8 cellular contexts compared by ENCODE assay signal in the genomic region with DNA sequence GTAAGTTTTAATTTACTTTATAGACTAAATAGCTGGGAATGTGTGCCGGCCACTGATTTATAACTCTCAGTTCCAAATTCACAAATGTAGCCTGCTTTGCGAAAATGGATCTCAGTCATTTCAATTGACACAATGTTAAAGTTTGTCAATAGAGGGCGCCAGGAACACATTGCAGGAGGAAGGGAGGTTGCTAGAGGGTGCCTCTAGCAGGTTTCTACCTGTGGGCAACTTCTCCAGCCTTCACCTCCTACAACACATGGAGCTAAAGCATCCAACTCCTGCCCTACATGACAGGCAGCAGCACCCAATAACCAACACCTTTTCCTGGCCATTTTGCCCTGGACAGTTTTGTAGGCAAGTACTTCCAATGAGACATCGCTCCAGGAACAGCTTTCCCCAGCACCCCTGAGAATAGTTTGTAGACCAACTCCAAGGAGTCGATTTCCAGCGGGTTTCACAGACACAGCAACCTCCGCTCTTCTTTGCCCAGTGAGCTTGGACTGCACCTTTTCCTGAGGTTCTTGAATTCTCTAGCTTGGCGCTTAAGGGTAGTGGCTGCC.
DNase-seq lines count a peak whose midpoint lies in the region; ATAC-seq and TF ChIP-seq lines count a peak whose summit lies in the region.

No MANE protein-coding gene starts in this region.

- TF ChIP-seq CTCF in natural killer cell (IDR thresholded peaks at IDR 0.05) (peak; percentile 25), endodermal cell (conservative IDR thresholded peaks at IDR 0.05) (peak; percentile 91), retinal pigment epithelial cell (conservative IDR thresholded peaks at IDR 0.05; ENCODE audit: low read depth, low read length) (peak; percentile 51), mucosa of descending colon (IDR thresholded peaks at IDR 0.05) (no peak)

- no peak overlapping the region for H3K4me3 ChIP-seq in endodermal cell (ENCODE audit: low read length)
- no peak overlapping the region for H3K4me3 ChIP-seq in retinal pigment epithelial cell (ENCODE audit: low read length)
- no peak overlapping the region for H3K4me3 ChIP-seq in mucosa of descending colon

- H3K4me3 Mint-ChIP-seq in natural killer cell (no peak overlapping the region), endodermal cell (no peak overlapping the region), T-cell (no peak overlapping the region)
- H3K4me3 Mint-ChIP-seq in natural killer cell treated with Interleukin-12 subunit alpha and Interleukin-12 subunit beta and Interleukin-15 and Interleukin-18, amount 100 ng/mL, for 72 hours: no peak overlapping the region

- H3K36me3 ChIP-seq in endodermal cell (ENCODE audit: control insufficient read depth, insufficient read depth, low read length) (no peaks in the 10 kb centered on the region), mucosa of descending colon (ENCODE audit: low read depth) (no peaks in the 10 kb centered on the region)

- ATAC-seq in natural killer cell (no peak), mucosa of descending colon (no peak), HG03175 (IDR thresholded peaks at IDR 0.05; ENCODE audit: unreplicated experiment) (no peak), T-cell (replicated peaks in 1 of 4) (no peak)
- ATAC-seq in natural killer cell treated with Interleukin-12 subunit alpha and Interleukin-12 subunit beta and Interleukin-15 and Interleukin-18, amount 100 ng/mL, for 72 hours: no peak

- H3K36me3 Mint-ChIP-seq in natural killer cell (no peaks in the 10 kb centered on the region), endodermal cell (ENCODE audit: low read depth) (no peaks in the 10 kb centered on the region), T-cell (no peaks in the 10 kb centered on the region)
- H3K36me3 Mint-ChIP-seq in natural killer cell treated with Interleukin-12 subunit alpha and Interleukin-12 subunit beta and Interleukin-15 and Interleukin-18, amount 100 ng/mL, for 72 hours: no peaks in the 10 kb centered on the region

- CTCF ChIA-PET in T-cell (lab: Charles Lee): no interaction called here

- H3K9me3 ChIP-seq in endodermal cell (ENCODE audit: control insufficient read depth, low read length): no peaks in the 10 kb centered on the region
- no peaks in the 10 kb centered on the region for H3K9me3 ChIP-seq in mucosa of descending colon

- H3K27ac Mint-ChIP-seq in natural killer cell (no peak overlapping the region), endodermal cell (no peak overlapping the region), T-cell (no peak overlapping the region)
- H3K27ac Mint-ChIP-seq in natural killer cell treated with Interleukin-12 subunit alpha and Interleukin-12 subunit beta and Interleukin-15 and Interleukin-18, amount 100 ng/mL, for 72 hours: no peak overlapping the region

- 77 to 86% methylated on average over 7 to 8 of the region's 8 CpGs for WGBS in endodermal cell (ENCODE audit: insufficient coverage in 1 of 2, insufficient read length in 1 of 2), 2 experiments

- no peak overlapping the region for H3K9ac ChIP-seq in endodermal cell (ENCODE audit: extremely low read depth, low read length, poor library complexity, severe bottlenecking)

- H3K9me3 Mint-ChIP-seq in natural killer cell (no peaks in the 10 kb centered on the region), endodermal cell (no peaks in the 10 kb centered on the region), T-cell (peaks cover 3 to 13% (median 7%) of the 10 kb centered on the region in 3 donors)
- H3K9me3 Mint-ChIP-seq in natural killer cell treated with Interleukin-12 subunit alpha and Interleukin-12 subunit beta and Interleukin-15 and Interleukin-18, amount 100 ng/mL, for 72 hours: no peaks in the 10 kb centered on the region

- H3K27me3 Mint-ChIP-seq in natural killer cell (ENCODE audit: low read depth in 2 of 2) (no peaks in the 10 kb centered on the region), endodermal cell (ENCODE audit: insufficient read depth) (no peaks in the 10 kb centered on the region), T-cell (no peaks in the 10 kb centered on the region)
- H3K27me3 Mint-ChIP-seq in natural killer cell treated with Interleukin-12 subunit alpha and Interleukin-12 subunit beta and Interleukin-15 and Interleukin-18, amount 100 ng/mL, for 72 hours: no peaks in the 10 kb centered on the region

- H3K4me1 ChIP-seq in endodermal cell (ENCODE audit: control insufficient read depth, insufficient read depth, low read length) (no peaks in the 10 kb centered on the region), mucosa of descending colon (ENCODE audit: low read depth) (no peaks in the 10 kb centered on the region)

- POLR2A ChIA-PET in T-cell (lab: Charles Lee): no interaction called here

- no peak overlapping the region for H3K27ac ChIP-seq in endodermal cell (ENCODE audit: low read depth, low read length)

- intact Hi-C loops in natural killer cell (cut with micrococcal nuclease): no loop called here
- intact Hi-C loops in mucosa of descending colon (cut with DNase I, micrococcal nuclease): no loop called here

- H3K4me1 Mint-ChIP-seq in natural killer cell (no peaks in the 10 kb centered on the region), endodermal cell (no peaks in the 10 kb centered on the region), T-cell (no peaks in the 10 kb centered on the region)
- H3K4me1 Mint-ChIP-seq in natural killer cell treated with Interleukin-12 subunit alpha and Interleukin-12 subunit beta and Interleukin-15 and Interleukin-18, amount 100 ng/mL, for 72 hours (ENCODE audit: low read depth in 2 of 2): no peaks in the 10 kb centered on the region

- no peaks in the 10 kb centered on the region for H3K27me3 ChIP-seq in endodermal cell (ENCODE audit: control insufficient read depth, insufficient read depth, low read length, poor library complexity, severe bottlenecking)

- DNase-seq in natural killer cell (no peak), NCI-H69 (lab: John Stamatoyannopoulos, UW) (peak; percentile 81), endodermal cell (peak; percentile 75), retinal pigment epithelial cell (ENCODE audit: low read depth) (no peak), mucosa of descending colon (no peak), T-cell (no peak)
- no peak for DNase-seq in natural killer cell treated with Interleukin-12 subunit alpha and Interleukin-12 subunit beta and Interleukin-15 and Interleukin-18, amount 100 ng/mL, for 72 hours (ENCODE audit: low spot score)

Comparison
In these comparisons a context has a peak if more than half of its experiments do, and no peak if none do; other contexts are left out.
1. DNase-seq: peak in NCI-H69 (single experiment) and endodermal cell (single experiment); none in natural killer cell (single experiment), natural killer cell treated with Interleukin-12 subunit alpha and Interleukin-12 subunit beta and Interleukin-15 and Interleukin-18, amount 100 ng/mL, for 72 hours (single experiment), retinal pigment epithelial cell (single experiment), mucosa of descending colon (0 of 3) and T-cell (0 of 34).